In the genomic region with DNA sequence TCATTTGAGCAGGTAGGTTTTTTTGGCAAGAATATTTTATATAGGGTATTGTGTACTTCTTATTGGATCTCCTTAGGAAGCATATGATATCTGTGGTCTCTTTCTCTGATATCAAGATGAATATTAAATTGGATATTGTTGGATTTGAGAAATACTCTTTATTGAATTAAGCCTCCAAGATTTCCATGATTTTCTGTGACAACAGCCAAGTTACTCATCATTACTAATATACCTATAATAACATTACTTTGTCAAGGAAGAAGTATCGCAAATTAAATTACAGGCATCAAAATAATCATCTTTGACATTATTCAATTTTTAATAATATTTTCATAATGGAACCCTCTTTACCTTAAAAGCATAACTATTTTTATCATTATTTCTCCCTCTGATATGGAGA, we compare ENCODE assay signal across 27 cellular contexts.
"Had no signal": no experiment of that assay in that cellular context is flagged by ENCODE, and none has a peak within 500 bp of the region (broad histone marks: within the 10 kb centered on the region; RNA-seq: fewer than 3 reads in every experiment).

No MANE protein-coding gene starts in this region.

- H3K79me2 ChIP-seq: hepatocyte had no signal

- DNase-seq: heart left ventricle; kidney glomerular epithelial cell; left cardiac atrium; left lung; lower lobe of right lung; mammary epithelial cell; mesenchymal stem cell; naive thymus-derived CD8-positive, alpha-beta T cell; nucleus accumbens; ovary; posterior cingulate gyrus; retina; right cardiac atrium; spleen; stimulated activated CD4-positive, alpha-beta T cell treated with anti-CD3 and anti-CD28 coated beads, Interleukin-4, amount 100 ng/mL, for 24 hours; stimulated activated naive CD4-positive, alpha-beta T cell; tibial artery; trophoblast cell; upper lobe of right lung had no signal

- H2AFZ ChIP-seq: hepatocyte had no signal

- H3K4me3 ChIP-seq: heart left ventricle, hepatocyte, left lung, lower lobe of right lung, ovary, prostate gland, skin epidermis, spleen, suprapubic skin, thoracic aorta, tibial artery, upper lobe of right lung had no signal

- H3K4me1 ChIP-seq: heart left ventricle, left lung, lower lobe of right lung, prostate gland, spleen, suprapubic skin, tibial artery, upper lobe of right lung had no signal

- H3K4me2 ChIP-seq: hepatocyte had no signal

- H3K27ac ChIP-seq: heart left ventricle, hepatocyte, left lung, lower lobe of right lung, ovary, prostate gland, skin epidermis, spleen, suprapubic skin, thoracic aorta, tibial artery, upper lobe of right lung had no signal

- H3K36me3 ChIP-seq: heart left ventricle, left lung, lower lobe of right lung, ovary, prostate gland, spleen, suprapubic skin, thoracic aorta, tibial artery, upper lobe of right lung had no signal

- H3K27me3 ChIP-seq: heart left ventricle, hepatocyte, left lung, ovary, spleen, suprapubic skin, tibial artery, upper lobe of right lung had no signal

- H3K9me3 ChIP-seq: left lung, lower lobe of right lung, ovary, prostate gland, spleen, suprapubic skin, thoracic aorta, tibial artery, upper lobe of right lung had no signal

- ATAC-seq: heart left ventricle; left cardiac atrium; left lung; lower lobe of right lung; naive thymus-derived CD8-positive, alpha-beta T cell; right cardiac atrium; sciatic nerve; upper lobe of right lung had no signal

- FAIRE-seq: keratinocyte, urothelium cell line had no signal
